Comparison of ENCODE assay signal across 14 cellular contexts in genomic region chr15:41512078-41512394, GRCh38. TPM values are rescaled to one million over a fixed set of nuclear protein-coding genes. Genes with fewer than 3 reads are reported as not detected.
DNase-seq lines count a peak whose midpoint lies in the region; ATAC-seq, FAIRE-seq and TF ChIP-seq lines count a peak whose summit lies in the region.
"Had no signal": no experiment of that assay in that cellular context is flagged by ENCODE, and none has a peak within 500 bp of the region (broad histone marks: within the 10 kb centered on the region; RNA-seq: fewer than 3 reads in every experiment).

No MANE protein-coding gene starts in this region.

- H3K4me1 ChIP-seq in right cardiac atrium (ENCODE audit: control insufficient read depth, insufficient read depth, low read length) (peaks cover 7% of the 10 kb centered on the region), mucosa of descending colon (ENCODE audit: low read depth) (peaks cover 36% of the 10 kb centered on the region), urinary bladder (ENCODE audit: insufficient read depth) (no peaks in the 10 kb centered on the region), kidney (ENCODE audit: control insufficient read depth in 1 of 2, insufficient read depth in 1 of 2, low read depth in 1 of 2, low read length in 2 of 2) (peaks cover 0 to 18% of the 10 kb centered on the region in 2 donors)

- H3K27me3 Mint-ChIP-seq in activated naive CD8-positive, alpha-beta T cell treated with anti-CD3 and anti-CD28 coated beads, Interleukin-2, amount 50 U/mL, for 24 hours: peaks cover 28% of the 10 kb centered on the region

- FAIRE-seq in kidney (lab: Jason Lieb, UNC): no peak
- FAIRE-seq: TTC549 had no signal

- peak overlapping the region; percentile 58 for H3K4me3 Mint-ChIP-seq in activated naive CD8-positive, alpha-beta T cell treated with anti-CD3 and anti-CD28 coated beads, Interleukin-2, amount 50 U/mL, for 24 hours

- H3K9me3 Mint-ChIP-seq in activated naive CD8-positive, alpha-beta T cell treated with anti-CD3 and anti-CD28 coated beads, Interleukin-2, amount 50 U/mL, for 24 hours: no peaks in the 10 kb centered on the region

- peaks cover 24% of the 10 kb centered on the region for H3K4me1 Mint-ChIP-seq in activated naive CD8-positive, alpha-beta T cell treated with anti-CD3 and anti-CD28 coated beads, Interleukin-2, amount 50 U/mL, for 24 hours

- no peaks in the 10 kb centered on the region for H3K27me3 ChIP-seq in right cardiac atrium (ENCODE audit: control insufficient read depth, insufficient read depth)

- H3K36me3 ChIP-seq in mucosa of descending colon (ENCODE audit: low read depth) (no peaks in the 10 kb centered on the region), urinary bladder (ENCODE audit: insufficient read depth) (no peaks in the 10 kb centered on the region), kidney (ENCODE audit: control insufficient read depth in 1 of 2, insufficient read depth in 2 of 2, low read length in 2 of 2) (no peaks in the 10 kb centered on the region)
- H3K36me3 ChIP-seq: neutrophil had no signal

- no peak overlapping the region for H3K9ac ChIP-seq in kidney (ENCODE audit: low read length in 2 of 2)

- H3K9me3 ChIP-seq in right cardiac atrium (ENCODE audit: control insufficient read depth, low read length) (no peaks in the 10 kb centered on the region), mucosa of descending colon (no peaks in the 10 kb centered on the region), kidney (ENCODE audit: control insufficient read depth in 1 of 2, low read length in 2 of 2) (no peaks in the 10 kb centered on the region)
- H3K9me3 ChIP-seq: HAP-1, neutrophil, tibial artery had no signal

- intact Hi-C loops in right cardiac atrium (cut with DNase I): no loop called here
- intact Hi-C loops in Right ventricle myocardium superior (cut with DNase I): no loop called here
- intact Hi-C loops in mucosa of descending colon (cut with DNase I, micrococcal nuclease): no loop called here
- intact Hi-C loops in kidney (cut with DNase I): no loop called here

- H3K27ac ChIP-seq in right cardiac atrium (ENCODE audit: low read length): no peak overlapping the region
- no peak overlapping the region for H3K27ac ChIP-seq in urinary bladder (ENCODE audit: low read depth)
- H3K27ac ChIP-seq in kidney (ENCODE audit: low read depth in 2 of 2, low read length in 2 of 2): no peak overlapping the region
- H3K27ac ChIP-seq: neutrophil, tibial artery had no signal

- 3% methylated on average over 30 of the region's 30 CpGs for WGBS in right cardiac atrium
- WGBS in urinary bladder: 1% methylated on average over 30 of the region's 30 CpGs

- ATAC-seq in right cardiac atrium (no peak), Right ventricle myocardium superior (ENCODE audit: poor library complexity) (no peak), mucosa of descending colon (peak; percentile 24), GM21367 (IDR thresholded peaks at IDR 0.05; ENCODE audit: unreplicated experiment) (no peak), GM18519 (IDR thresholded peaks at IDR 0.05; ENCODE audit: low FRiP score, unreplicated experiment) (no peak)
- peak; percentile 16 for ATAC-seq in activated naive CD8-positive, alpha-beta T cell treated with anti-CD3 and anti-CD28 coated beads, Interleukin-2, amount 50 U/mL, for 24 hours

- H3K27ac Mint-ChIP-seq in activated naive CD8-positive, alpha-beta T cell treated with anti-CD3 and anti-CD28 coated beads, Interleukin-2, amount 50 U/mL, for 24 hours: no peak overlapping the region

- peaks cover 4% of the 10 kb centered on the region for H3K36me3 Mint-ChIP-seq in activated naive CD8-positive, alpha-beta T cell treated with anti-CD3 and anti-CD28 coated beads, Interleukin-2, amount 50 U/mL, for 24 hours (ENCODE audit: low read depth)

- H3K4me3 ChIP-seq in right cardiac atrium (ENCODE audit: low read length) (peak overlapping the region; percentile 4), mucosa of descending colon (no peak overlapping the region), urinary bladder (ENCODE audit: low read depth, low read length) (peak overlapping the region; percentile 1), kidney (ENCODE audit: low read length in 2 of 2) (peak overlapping the region in 1 of 2 donors; percentile 21)
- H3K4me3 ChIP-seq: HAP-1 had no signal

- no peak for DNase-seq in right cardiac atrium
- DNase-seq in Right ventricle myocardium superior: no peak
- DNase-seq in activated naive CD8-positive, alpha-beta T cell treated with anti-CD3 and anti-CD28 coated beads, Interleukin-2, amount 50 U/mL, for 24 hours: no peak
- peak in 1 of 3 donors; percentile 64 for DNase-seq in mucosa of descending colon
- DNase-seq in kidney: no peak
- DNase-seq: EL, MV-4-11, tibial artery had no signal

- no peak for TF ChIP-seq CTCF in mucosa of descending colon (IDR thresholded peaks at IDR 0.05)
- TF ChIP-seq CTCF in kidney (IDR thresholded peaks at IDR 0.05; ENCODE audit: borderline replicate concordance, extremely low read depth, insufficient read depth): no peak

RNA-seq across cellular contexts. Expression of gene LTK, which starts 1.6 kb away (rescaled TPM):
- total RNA-seq in right cardiac atrium: 1 to 10 TPM in 3 of 4 donors, under 1 TPM in 1; 0.95 to 1.5 (median 1.2) TPM
- 1.6 TPM for polyA plus RNA-seq in right cardiac atrium
- total RNA-seq in Right ventricle myocardium superior: 1.1 TPM
- total RNA-seq in mucosa of descending colon: 10 to 100 TPM in 2 of 3 donors, 1 to 10 TPM in 1; 5.5 to 23.3 (median 13.3) TPM
- total RNA-seq in urinary bladder: 0.48 TPM
- polyA plus RNA-seq in urinary bladder: 0.43 TPM
- 0.91 TPM for total RNA-seq in kidney
- 6.7 TPM for polyA plus RNA-seq in kidney (ENCODE audit: insufficient read depth, low read depth, low replicate concordance)

RNA-seq across cellular contexts. Expression of gene ITPKA, which starts 18.4 kb away (rescaled TPM):
- total RNA-seq in right cardiac atrium: 1 to 10 TPM in 2 of 4 donors, under 1 TPM in 2; 0.36 to 1.4 (median 0.94) TPM
- 1.6 TPM for polyA plus RNA-seq in right cardiac atrium
- total RNA-seq in Right ventricle myocardium superior: 2.6 TPM
- 10 to 100 TPM; 18.3 to 57.5 (median 29.5) TPM for total RNA-seq in mucosa of descending colon
- total RNA-seq in urinary bladder: 0.37 TPM
- 2.0 TPM for polyA plus RNA-seq in urinary bladder
- 0.66 TPM for total RNA-seq in kidney
- not detected for polyA plus RNA-seq in kidney (ENCODE audit: insufficient read depth, low read depth, low replicate concordance)

RNA-seq across cellular contexts. Expression of gene RPAP1, which starts 32.0 kb away (rescaled TPM):
- total RNA-seq in right cardiac atrium (10 to 100 TPM; 19.2 to 25.3 (median 19.8) TPM), Right ventricle myocardium superior (26.4 TPM), mucosa of descending colon (10 to 100 TPM; 25.1 to 32.7 (median 27.2) TPM), urinary bladder (14.6 TPM), kidney (35.4 TPM)
- polyA plus RNA-seq in right cardiac atrium (10.1 TPM), urinary bladder (15.5 TPM), kidney (ENCODE audit: insufficient read depth, low read depth, low replicate concordance) (8.0 TPM)

RNA-seq across cellular contexts. Expression of gene TYRO3, which starts 47.0 kb away (rescaled TPM):
- total RNA-seq in right cardiac atrium (10 to 100 TPM in 1 of 4 donors, 1 to 10 TPM in 3; 5.4 to 11.3 (median 7.0) TPM), Right ventricle myocardium superior (4.3 TPM), mucosa of descending colon (1 to 10 TPM; 1.9 to 8.5 (median 2.3) TPM), urinary bladder (16.8 TPM), kidney (2.5 TPM)
- polyA plus RNA-seq in right cardiac atrium (6.8 TPM), urinary bladder (8.6 TPM), kidney (ENCODE audit: insufficient read depth, low read depth, low replicate concordance) (46.5 TPM)

Comparison
In these comparisons a context has a peak if more than half of its experiments do, and no peak if none do; other contexts are left out.
1. ATAC-seq: peak in activated naive CD8-positive, alpha-beta T cell treated with anti-CD3 and anti-CD28 coated beads, Interleukin-2, amount 50 U/mL, for 24 hours (single experiment) and mucosa of descending colon (single experiment); none in right cardiac atrium (0 of 2), Right ventricle myocardium superior (single experiment), GM21367 (single experiment) and GM18519 (single experiment).